2 cellular contexts compared by ENCODE assay signal in genomic region chr13:109815651-109816050, GRCh38.
TF ChIP-seq lines count a peak whose summit lies in the region.

No MANE protein-coding gene starts in this region.

TF ChIP-seq in IMR-90, 13 proteins besides CTCF, POLR2A, EP300 and RAD21:
- TF ChIP-seq CEBPB (IDR thresholded peaks at IDR 0.05; ENCODE audit: low read depth, low read length) (peak; percentile 71; the same call in 1 of the 2 replicates), MXI1 (IDR thresholded peaks at IDR 0.05; ENCODE audit: borderline replicate concordance, low read depth, low read length) (no peak)

TF ChIP-seq in H1, 55 proteins besides CTCF, POLR2A, EP300 and RAD21:
- no peak for TF ChIP-seq SUZ12 (IDR thresholded peaks at IDR 0.05; ENCODE audit: low read length)
- peak; percentile 65 for TF ChIP-seq CEBPB (IDR thresholded peaks at IDR 0.05; ENCODE audit: low read depth, low read length)
- TF ChIP-seq CREB1 (IDR thresholded peaks at IDR 0.05) = no peak
- no peak for TF ChIP-seq SIX5 (IDR thresholded peaks at IDR 0.05; ENCODE audit: low read depth, low read length)
- TF ChIP-seq ZNF274 (IDR thresholded peaks at IDR 0.05; ENCODE audit: borderline replicate concordance, extremely low read depth, low read length) = no peak
- TF ChIP-seq SAP30 (IDR thresholded peaks at IDR 0.05; ENCODE audit: insufficient read depth, insufficient replicate concordance, low read length) = no peak
- no peak for TF ChIP-seq CTBP2 (IDR thresholded peaks at IDR 0.05; ENCODE audit: borderline replicate concordance, insufficient read depth, insufficient read length, low read length)
- TF ChIP-seq PHF8 (conservative IDR thresholded peaks at IDR 0.05; ENCODE audit: low read depth, low read length) = no peak
